ENCODE assay signal across 8 cellular contexts in genomic region chr5:76521240-76521758, GRCh38.
DNase-seq lines count a peak whose midpoint lies in the region; ATAC-seq and TF ChIP-seq lines count a peak whose summit lies in the region.

No MANE protein-coding gene starts in this region.

- DNase-seq in activated CD8-positive, alpha-beta T cell treated with anti-CD3 and anti-CD28 coated beads, Interleukin-2, amount 10 ng/mL, durations not matched to agents 7 days and 5 days, result no peak
- DNase-seq in mesothelial cell of epicardium (ENCODE audit: low spot score in 2 of 2, unreplicated experiment in 2 of 2) (no peak), cerebellar nuclear complex (lab: John Stamatoyannopoulos, UW) (no peak), NK-92 (lab: John Stamatoyannopoulos, UW; ENCODE audit: unreplicated experiment) (no peak), D341Med (ENCODE audit: low spot score) (no peak), NCI-H1436 treated with DMSO at 0.1 percent for 48 hours (lab: John Stamatoyannopoulos, UW) (no peak)

- CTCF ChIA-PET in activated CD8-positive, alpha-beta T cell treated with anti-CD3 and anti-CD28 coated beads, Interleukin-2, amount 10 ng/mL, durations not matched to agents 7 days and 5 days (lab: Charles Lee), result interaction anchor here (1.0 to 1.7 kb wide), 3 partner anchors 22 to 154 kb away, joined by 3 to 5 read pairs (median 3); no protein-coding TSS in a partner anchor

- POLR2A ChIA-PET in activated CD8-positive, alpha-beta T cell treated with anti-CD3 and anti-CD28 coated beads, Interleukin-2, amount 10 ng/mL, durations not matched to agents 7 days and 5 days (lab: Charles Lee), result interaction anchor here (0.6 kb wide), 1 partner anchor 155 kb away, joined by 4 read pairs; no protein-coding TSS in a partner anchor

- peaks cover 13% of the 10 kb centered on the region for H3K36me3 Mint-ChIP-seq in activated CD8-positive, alpha-beta T cell treated with anti-CD3 and anti-CD28 coated beads, Interleukin-2, amount 10 ng/mL, durations not matched to agents 7 days and 5 days (ENCODE audit: low read depth)
- H3K36me3 Mint-ChIP-seq in mesothelial cell of epicardium, result peaks cover 4% of the 10 kb centered on the region

- TF ChIP-seq CTCF in mesothelial cell of epicardium (IDR thresholded peaks at IDR 0.05; ENCODE audit: unreplicated experiment), result no peak

- H3K4me1 Mint-ChIP-seq in activated CD8-positive, alpha-beta T cell treated with anti-CD3 and anti-CD28 coated beads, Interleukin-2, amount 10 ng/mL, durations not matched to agents 7 days and 5 days (ENCODE audit: low read depth), result peaks cover 24% of the 10 kb centered on the region
- H3K4me1 Mint-ChIP-seq in mesothelial cell of epicardium, result peaks cover 25% of the 10 kb centered on the region

- peak overlapping the region; percentile 15 for H3K27ac Mint-ChIP-seq in activated CD8-positive, alpha-beta T cell treated with anti-CD3 and anti-CD28 coated beads, Interleukin-2, amount 10 ng/mL, durations not matched to agents 7 days and 5 days
- H3K27ac Mint-ChIP-seq in mesothelial cell of epicardium, result peak overlapping the region; percentile 35

- ATAC-seq in GM18511 (IDR thresholded peaks at IDR 0.05; ENCODE audit: unreplicated experiment), result peak; percentile 92
- peak; percentile 90 for ATAC-seq in HG02763 (IDR thresholded peaks at IDR 0.05; ENCODE audit: unreplicated experiment)
- peak; percentile 71 for ATAC-seq in activated CD8-positive, alpha-beta T cell treated with anti-CD3 and anti-CD28 coated beads, Interleukin-2, amount 10 ng/mL, durations not matched to agents 7 days and 5 days

- H3K4me3 Mint-ChIP-seq in activated CD8-positive, alpha-beta T cell treated with anti-CD3 and anti-CD28 coated beads, Interleukin-2, amount 10 ng/mL, durations not matched to agents 7 days and 5 days, result no peak overlapping the region
- no peak overlapping the region for H3K4me3 Mint-ChIP-seq in mesothelial cell of epicardium

- H3K27me3 Mint-ChIP-seq in activated CD8-positive, alpha-beta T cell treated with anti-CD3 and anti-CD28 coated beads, Interleukin-2, amount 10 ng/mL, durations not matched to agents 7 days and 5 days (ENCODE audit: low read depth), result no peaks in the 10 kb centered on the region
- no peaks in the 10 kb centered on the region for H3K27me3 Mint-ChIP-seq in mesothelial cell of epicardium (ENCODE audit: low read depth)

- H3K9me3 Mint-ChIP-seq in activated CD8-positive, alpha-beta T cell treated with anti-CD3 and anti-CD28 coated beads, Interleukin-2, amount 10 ng/mL, durations not matched to agents 7 days and 5 days (ENCODE audit: insufficient read depth), result peaks cover 4% of the 10 kb centered on the region
- peaks cover 4% of the 10 kb centered on the region for H3K9me3 Mint-ChIP-seq in mesothelial cell of epicardium
